In genomic region chr11:65060913-65061408, GRCh38 we compare ENCODE assay signal across 10 cellular contexts. TPM values are rescaled to one million over a fixed set of nuclear protein-coding genes. Genes with fewer than 3 reads are reported as not detected.
A peak's percentile ranks its signal among the peaks of the same experiment; 100 is the strongest.
DNase-seq lines count a peak whose midpoint lies in the region; ATAC-seq and TF ChIP-seq lines count a peak whose summit lies in the region.
"Had no signal": no experiment of that assay in that cellular context is flagged by ENCODE, and none has a peak within 500 bp of the region (broad histone marks: within the 10 kb centered on the region; RNA-seq: fewer than 3 reads in every experiment).

No MANE protein-coding gene starts in this region.

- no peak overlapping the region for H3K4me3 Mint-ChIP-seq in endothelial cell (ENCODE audit: unreplicated experiment)
- H3K4me3 Mint-ChIP-seq: activated naive CD8-positive, alpha-beta T cell had no signal

- no peak overlapping the region for H3K27ac Mint-ChIP-seq in endothelial cell (ENCODE audit: unreplicated experiment)
- H3K27ac Mint-ChIP-seq: activated naive CD8-positive, alpha-beta T cell had no signal

- H3K36me3 Mint-ChIP-seq in endothelial cell (ENCODE audit: low read depth, unreplicated experiment) = no peaks in the 10 kb centered on the region
- H3K36me3 Mint-ChIP-seq: activated naive CD8-positive, alpha-beta T cell had no signal

- no peaks in the 10 kb centered on the region for H3K4me1 Mint-ChIP-seq in endothelial cell (ENCODE audit: unreplicated experiment)

- H3K9me3 Mint-ChIP-seq in endothelial cell (ENCODE audit: unreplicated experiment) = no peaks in the 10 kb centered on the region

- TF ChIP-seq CTCF in AG09309 (IDR thresholded peaks at IDR 0.05; ENCODE audit: control insufficient read depth, insufficient read depth, low read depth, low read length, missing control alignments) (peak; percentile 24), endothelial cell (IDR thresholded peaks at IDR 0.05; ENCODE audit: unreplicated experiment) (peak; percentile 11)

- ATAC-seq in HG03457 (IDR thresholded peaks at IDR 0.05; ENCODE audit: unreplicated experiment) (no peak), left colon (no peak)

- DNase-seq in AG09309 (ENCODE audit: low read depth) (no peak), M059J (ENCODE audit: low read depth) (peak; percentile 35), endothelial cell (ENCODE audit: low spot score) (peak; percentile 41), AG08395 (ENCODE audit: low spot score) (no peak), left colon (no peak)
- DNase-seq: GDM1, thyroid gland had no signal

- intact Hi-C loops in left colon (cut with DNase I, micrococcal nuclease) = no loop called here

- no peak overlapping the region for H3K4me3 ChIP-seq in AG09309 (ENCODE audit: control insufficient read depth, low read depth, low read length)
- H3K4me3 ChIP-seq: SJSA1, thyroid gland had no signal

- peaks cover 12% of the 10 kb centered on the region for H3K27me3 Mint-ChIP-seq in endothelial cell (ENCODE audit: unreplicated experiment)
- H3K27me3 Mint-ChIP-seq: activated naive CD8-positive, alpha-beta T cell had no signal

RNA-seq across cellular contexts. Expression of gene NAALADL1, which starts 2.6 kb away (rescaled TPM):
- 0.34 TPM in 1 of 2 replicates, not detected in the other for total RNA-seq in M059J (2014; rRNA removed; shearing (Covaris generic))
- not detected for total RNA-seq in endothelial cell (ENCODE audit: unreplicated experiment)
- total RNA-seq in left colon = 10 to 100 TPM in 1 of 2 donors, 1 to 10 TPM in 1; 7.8 to 34.1 TPM
- total RNA-seq: SJSA1 had no signal

RNA-seq across cellular contexts. Expression of gene SAC3D1, which starts 20.0 kb away (rescaled TPM):
- total RNA-seq in M059J (2014; rRNA removed; shearing (Covaris generic)) = 11.8 and 20.0 TPM in 2 replicates
- 4.8 TPM for total RNA-seq in endothelial cell (ENCODE audit: unreplicated experiment)
- total RNA-seq in left colon = 10 to 100 TPM; 11.1 to 11.6 TPM

RNA-seq across cellular contexts. Expression of gene CDCA5, which starts 22.9 kb away (rescaled TPM):
- 47.9 and 56.8 TPM in 2 replicates for total RNA-seq in M059J (2014; rRNA removed; shearing (Covaris generic))
- total RNA-seq in endothelial cell (ENCODE audit: unreplicated experiment) = 14.8 TPM
- 1 to 10 TPM; 3.0 to 7.3 TPM for total RNA-seq in left colon

RNA-seq across cellular contexts. Expression of gene ZFPL1, which starts 23.1 kb away (rescaled TPM):
- total RNA-seq in M059J (2014; rRNA removed; shearing (Covaris generic)) = 83.4 and 96.0 TPM in 2 replicates
- total RNA-seq in endothelial cell (ENCODE audit: unreplicated experiment) (25.9 TPM), left colon (10 to 100 TPM; 45.3 to 45.6 TPM)

RNA-seq across cellular contexts. Expression of gene SNX15, which starts 33.7 kb away (rescaled TPM):
- 17.8 and 18.3 TPM in 2 replicates for total RNA-seq in M059J (2014; rRNA removed; shearing (Covaris generic))
- 19.4 TPM for total RNA-seq in endothelial cell (ENCODE audit: unreplicated experiment)
- 10 to 100 TPM; 38.9 to 41.4 TPM for total RNA-seq in left colon

Comparison
In these comparisons a context has a peak if more than half of its experiments do, and no peak if none do; other contexts are left out.
1. DNase-seq: peak in M059J (single experiment) and endothelial cell (single experiment); none in AG09309 (single experiment), AG08395 (single experiment) and left colon (0 of 2).